8 cellular contexts compared by ENCODE assay signal in the genomic region with DNA sequence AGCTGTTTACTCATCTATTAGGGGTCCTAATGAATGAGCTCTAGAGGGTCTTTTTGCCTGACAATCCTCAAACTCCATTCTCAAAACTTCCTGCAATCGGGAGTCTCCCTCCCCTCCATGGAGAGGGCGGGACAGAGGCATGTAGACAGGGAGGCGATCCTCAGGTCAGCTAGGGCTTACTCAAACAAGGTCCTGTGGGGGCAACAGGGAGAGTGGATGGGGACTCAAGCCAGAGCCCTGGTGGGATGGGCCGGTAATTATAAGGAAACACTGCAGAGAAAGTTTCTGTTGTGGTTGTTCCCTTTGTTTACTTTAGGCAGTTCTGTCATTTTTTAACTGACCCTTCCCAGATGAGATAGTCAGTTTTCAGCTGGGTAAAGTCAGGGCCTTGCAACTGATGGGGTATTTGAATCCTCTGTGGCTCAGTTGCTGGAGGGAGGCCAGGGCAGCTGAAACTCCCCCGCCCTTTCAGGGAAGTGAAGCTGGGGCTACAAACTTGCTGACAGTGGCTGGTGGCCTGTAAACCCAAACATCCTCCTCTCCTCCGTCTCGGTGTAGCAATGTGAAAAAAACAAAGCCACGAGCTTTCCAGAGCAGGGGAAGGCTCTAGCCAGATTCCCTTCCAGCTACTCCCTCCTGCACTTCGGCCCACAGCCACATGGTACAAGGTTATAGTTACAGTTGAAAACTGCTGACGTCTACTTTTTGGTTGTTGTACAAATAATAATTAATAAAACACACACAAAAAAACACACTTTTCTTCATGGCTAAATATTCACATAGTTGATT. TPM values are rescaled to one million over a fixed set of nuclear protein-coding genes. Genes with fewer than 3 reads are reported as not detected.
DNase-seq lines count a peak whose midpoint lies in the region; ATAC-seq and TF ChIP-seq lines count a peak whose summit lies in the region.
"Not testable (repeated sequence)": the region's sequence is repeated elsewhere in the genome, so short reads cannot be mapped to it uniquely, and the experiment has no call there.

No MANE protein-coding gene starts in this region.

- H3K27me3 Mint-ChIP-seq in H9 (ENCODE audit: low read depth), result peaks cover 43% of the 10 kb centered on the region
- H3K27me3 Mint-ChIP-seq in immature natural killer cell (ENCODE audit: low read depth in 3 of 3); osteocyte (ENCODE audit: unreplicated experiment): not testable (repeated sequence)

- not testable (repeated sequence) for H2BK20ac ChIP-seq in H9 (ENCODE audit: low read depth, low read length, poor library complexity, severe bottlenecking)

- H3K4me1 Mint-ChIP-seq in H9, immature natural killer cell: not testable (repeated sequence)
- H3K4me1 Mint-ChIP-seq in osteocyte (ENCODE audit: unreplicated experiment), result peaks cover 14% of the 10 kb centered on the region

- H3K79me1 ChIP-seq in H9 (ENCODE audit: insufficient read depth, low read depth, low read length, poor library complexity, severe bottlenecking), result not testable (repeated sequence)

- not testable (repeated sequence) for H3K36me3 Mint-ChIP-seq in H9 (ENCODE audit: insufficient read depth in 1 of 3, low read depth in 3 of 3); immature natural killer cell; osteocyte (ENCODE audit: unreplicated experiment)

- H2AK5ac ChIP-seq in H9 (ENCODE audit: insufficient read length, low read length), result not testable (repeated sequence)

- H3K4me3 ChIP-seq in cardiac fibroblast (replicated peaks in 1 of 2; ENCODE audit: low read depth in 2 of 2, low read length in 2 of 2); uterus: not testable (repeated sequence)

- H3K9me3 ChIP-seq in H9 (ENCODE audit: control insufficient read depth, low read depth, low read length); uterus: not testable (repeated sequence)

- not testable (repeated sequence) for H3K4me3 Mint-ChIP-seq in H9; osteocyte (ENCODE audit: unreplicated experiment)
- H3K4me3 Mint-ChIP-seq in immature natural killer cell, result peak overlapping the region in 2 of 5 donors; percentile 23 to 38

- not testable (repeated sequence) for H4K20me1 ChIP-seq in H9 (ENCODE audit: control insufficient read depth, insufficient read depth, insufficient read length)

- H3K4ac ChIP-seq in H9 (ENCODE audit: low read depth, low read length), result not testable (repeated sequence)

- not testable (repeated sequence) for H3K14ac ChIP-seq in H9 (ENCODE audit: insufficient read depth, low read length)

- H3K36me3 ChIP-seq in uterus, result not testable (repeated sequence)

- no CpG with 5 or more reads among the region's 10 CpGs for WGBS in H9 (ENCODE audit: extremely low coverage, insufficient read length, low lambda C conversion rate)

- H3K23me2 ChIP-seq in H9 (ENCODE audit: insufficient read length, low read depth, low read length, poor library complexity, severe bottlenecking), result not testable (repeated sequence)

- H4K5ac ChIP-seq in H9 (ENCODE audit: insufficient read length, low read depth, low read length), result not testable (repeated sequence)

- not testable (repeated sequence) for H2BK15ac ChIP-seq in H9 (ENCODE audit: low read depth, low read length)

- H4K8ac ChIP-seq in H9 (replicated peaks; ENCODE audit: insufficient read length, low read depth, low read length), result not testable (repeated sequence)

- ATAC-seq in GM18502 (IDR thresholded peaks at IDR 0.05; ENCODE audit: poor library complexity, unreplicated experiment) (peak; percentile 87), SK-N-SH treated with all-trans-retinoic acid at 6 μM for 48 hours (peak; percentile 89)

- H3K27ac Mint-ChIP-seq in H9, result not testable (repeated sequence)
- H3K27ac Mint-ChIP-seq in immature natural killer cell (peak overlapping the region in 4 of 6 donors; percentile 43 to 69 (median 50)), osteocyte (ENCODE audit: unreplicated experiment) (peak overlapping the region; percentile 81)

- H3K9me3 Mint-ChIP-seq in H9; immature natural killer cell; osteocyte (ENCODE audit: unreplicated experiment): not testable (repeated sequence)

- not testable (repeated sequence) for H3K27me3 ChIP-seq in H9 (ENCODE audit: insufficient read depth, low read length); uterus

- not testable (repeated sequence) for H3K18ac ChIP-seq in H9 (ENCODE audit: insufficient read length, low read depth, low read length)

- intact Hi-C loops in uterus (cut with DNase I; ENCODE audit: low total_unique reads), result not testable (repeated sequence)

- H3K23ac ChIP-seq in H9 (ENCODE audit: insufficient read length, low read depth, low read length), result not testable (repeated sequence)

- TF ChIP-seq CTCF in H9 (conservative IDR thresholded peaks at IDR 0.05); cardiac fibroblast (IDR thresholded peaks at IDR 0.05; ENCODE audit: low read depth, low read length); osteocyte (IDR thresholded peaks at IDR 0.05): not testable (repeated sequence)
- peak in 1 of 4 experiments; percentile 17 for TF ChIP-seq CTCF in uterus (IDR thresholded peaks at IDR 0.05)

- H3K79me2 ChIP-seq in H9 (ENCODE audit: insufficient read depth, low read length), result not testable (repeated sequence)

- H3K9ac ChIP-seq in H9 (ENCODE audit: extremely low read depth, insufficient read length, low read length), result not testable (repeated sequence)

- H2BK120ac ChIP-seq in H9 (ENCODE audit: low read depth, low read length, poor library complexity, severe bottlenecking), result not testable (repeated sequence)

- not testable (repeated sequence) for H3K4me1 ChIP-seq in H9 (ENCODE audit: insufficient read depth, low read length); uterus

- not testable (repeated sequence) for H3K4me2 ChIP-seq in H9 (ENCODE audit: insufficient read depth, insufficient read length, low read length)

- H3K56ac ChIP-seq in H9 (ENCODE audit: insufficient read length, low read depth, low read length), result not testable (repeated sequence)

- not testable (repeated sequence) for H3K27ac ChIP-seq in H9 (ENCODE audit: insufficient read length, low read depth, low read length)
- H3K27ac ChIP-seq in uterus, result peak overlapping the region; percentile 47 to 54

- DNase-seq in H9 (peak; percentile 25), HK-2 (ENCODE audit: unreplicated experiment) (peak; percentile 24), cardiac fibroblast (ENCODE audit: low read depth in 2 of 2) (peak; percentile 76 to 89), immature natural killer cell (peak in 1 of 3 donors; percentile 11), osteocyte (ENCODE audit: extremely low spot score, unreplicated experiment) (peak; percentile 84), uterus (peak; percentile 71 to 73)

- not testable (repeated sequence) for TF ChIP-seq POLR2A in uterus (IDR thresholded peaks at IDR 0.05)

- not testable (repeated sequence) for H2BK12ac ChIP-seq in H9 (ENCODE audit: insufficient read length, low read depth, low read length)

- H2AFZ ChIP-seq in H9 (ENCODE audit: low read length), result not testable (repeated sequence)

- not testable (repeated sequence) for H4K91ac ChIP-seq in H9 (ENCODE audit: insufficient read length, low read depth, low read length)

- not testable (repeated sequence) for H3T11ph ChIP-seq in H9 (ENCODE audit: low read length)

- H2BK5ac ChIP-seq in H9 (ENCODE audit: insufficient read length, low read length), result not testable (repeated sequence)

RNA-seq across cellular contexts. Expression of a gene that starts 44.5 kb away (rescaled TPM):
- 13.9 and 14.1 TPM in 2 replicates for total RNA-seq in H9 (2021)
- 10 to 100 TPM; 16.9 to 24.3 (median 20.8) TPM for polyA plus RNA-seq in immature natural killer cell
- total RNA-seq in osteocyte, result 40.0 and 40.8 TPM in 2 replicates
- 10 to 100 TPM; 17.2 to 61.7 (median 42.2) TPM for total RNA-seq in uterus
